ENCODE assay signal across 8 cellular contexts in the genomic region with DNA sequence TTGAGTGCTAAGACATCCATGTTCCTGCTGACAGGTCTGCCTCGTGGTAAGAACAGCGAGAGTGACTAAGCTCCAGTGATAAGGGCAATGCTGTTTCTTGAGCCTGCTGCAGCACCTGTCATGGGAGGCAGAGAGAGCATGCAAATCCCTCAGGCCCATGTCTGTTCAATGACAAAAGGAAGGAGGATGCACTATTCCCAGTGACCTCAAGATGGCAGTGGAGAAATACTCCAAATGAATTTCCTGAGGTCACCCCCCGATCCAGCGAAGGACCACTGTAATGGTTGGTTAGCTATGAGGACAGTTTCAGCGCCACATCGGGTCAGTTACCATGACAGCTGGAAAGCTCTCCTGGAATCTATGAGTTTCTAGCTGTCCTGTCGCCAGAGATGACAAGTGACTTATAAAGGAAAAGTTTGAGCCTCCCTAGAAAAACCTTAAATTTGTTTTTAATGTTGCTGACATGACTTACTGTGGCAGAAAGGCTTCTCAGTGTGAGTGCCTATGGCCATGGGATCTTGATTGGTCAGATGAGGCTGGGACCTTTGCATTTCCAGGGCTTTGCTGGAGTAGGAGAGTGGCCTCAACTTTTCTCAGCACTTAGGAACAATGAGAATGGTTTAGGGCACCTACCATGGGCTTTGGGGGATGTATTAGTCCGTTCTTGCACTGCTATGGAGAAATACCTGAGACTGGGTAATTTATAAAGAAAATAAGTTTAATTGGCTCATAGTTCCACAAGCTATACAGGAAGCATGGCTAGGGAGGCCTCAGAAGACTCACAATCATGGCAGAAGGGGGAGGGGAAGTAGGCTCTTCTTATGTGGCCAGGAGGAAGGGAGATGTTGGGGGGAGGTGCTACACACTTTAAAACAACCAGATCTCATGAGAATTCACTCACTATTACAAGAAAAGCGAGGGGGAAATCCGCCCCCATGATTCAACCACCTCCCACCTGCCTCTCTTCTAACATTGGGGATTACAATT.
DNase-seq lines count a peak whose midpoint lies in the region; ATAC-seq, FAIRE-seq and TF ChIP-seq lines count a peak whose summit lies in the region.

No MANE protein-coding gene starts in this region.

- FAIRE-seq in GM12892 (lab: Jason Lieb, UNC), result peak; percentile 82

- no peaks in the 10 kb centered on the region for H3K27me3 ChIP-seq in gastroesophageal sphincter

- no peak overlapping the region for H3K4me3 Mint-ChIP-seq in progenitor cell of endocrine pancreas (ENCODE audit: low read depth)

- H3K27ac ChIP-seq in gastroesophageal sphincter, result no peak overlapping the region

- TF ChIP-seq CTCF in AG09319 (IDR thresholded peaks at IDR 0.05; ENCODE audit: low read depth, low read length) (peak; percentile 76), gastroesophageal sphincter (IDR thresholded peaks at IDR 0.05) (peak; percentile 35 to 77 (median 48)), progenitor cell of endocrine pancreas (IDR thresholded peaks at IDR 0.05; ENCODE audit: unreplicated experiment) (peak; percentile 69)

- H3K27ac Mint-ChIP-seq in progenitor cell of endocrine pancreas, result no peak overlapping the region

- peaks cover 2% of the 10 kb centered on the region for H3K4me1 Mint-ChIP-seq in progenitor cell of endocrine pancreas (ENCODE audit: low read depth)

- no peak for TF ChIP-seq EP300 in gastroesophageal sphincter (IDR thresholded peaks at IDR 0.05)

- no peaks in the 10 kb centered on the region for H3K9me3 ChIP-seq in gastroesophageal sphincter

- TF ChIP-seq POLR2A in GM12892 (IDR thresholded peaks at IDR 0.05; ENCODE audit: low read depth, low read length) (no peak), gastroesophageal sphincter (IDR thresholded peaks at IDR 0.05) (no peak)

- peaks cover 0 to 8% (median 0%) of the 10 kb centered on the region in 3 donors for H3K4me1 ChIP-seq in gastroesophageal sphincter

- WGBS in gastroesophageal sphincter (ENCODE audit: low coverage in 1 of 2), 2 donors, result 27 to 29% methylated on average over 7 to 10 of the region's 10 CpGs

- DNase-seq in AG09319 (ENCODE audit: extremely low read depth, low read depth) (no peak), GM12892 (ENCODE audit: insufficient read length) (no peak), NCI-H460 (ENCODE audit: extremely low read depth, low read depth) (peak; percentile 54), progenitor cell of endocrine pancreas (ENCODE audit: low spot score, unreplicated experiment) (peak; percentile 50), SKM-1 treated with dmso at 0.1 percent for 144 hours (lab: John Stamatoyannopoulos, UW; ENCODE audit: unreplicated experiment) (no peak)
- DNase-seq in activated CD8-positive, alpha-beta memory T cell treated with anti-CD3 and anti-CD28 coated beads, Interleukin-2, amount 50 U/mL, for 48 hours, result peak; percentile 52

- H3K9me3 Mint-ChIP-seq in progenitor cell of endocrine pancreas (ENCODE audit: low read depth), result no peaks in the 10 kb centered on the region

- no peaks in the 10 kb centered on the region for H3K36me3 ChIP-seq in gastroesophageal sphincter

- peak; percentile 87 for ATAC-seq in HG03354 (IDR thresholded peaks at IDR 0.05; ENCODE audit: poor library complexity, severe bottlenecking, unreplicated experiment)
- ATAC-seq in gastroesophageal sphincter, result peak; percentile 34

- H3K27me3 Mint-ChIP-seq in progenitor cell of endocrine pancreas, result peaks cover 21% of the 10 kb centered on the region

- H3K36me3 Mint-ChIP-seq in progenitor cell of endocrine pancreas (ENCODE audit: insufficient read depth), result no peaks in the 10 kb centered on the region

- no peak overlapping the region for H3K4me3 ChIP-seq in gastroesophageal sphincter

Comparison
In these comparisons a context has a peak if more than half of its experiments do, and no peak if none do; other contexts are left out.
1. DNase-seq: peak in NCI-H460 (single experiment), activated CD8-positive, alpha-beta memory T cell treated with anti-CD3 and anti-CD28 coated beads, Interleukin-2, amount 50 U/mL, for 48 hours (single experiment) and progenitor cell of endocrine pancreas (single experiment); none in AG09319 (single experiment), GM12892 (single experiment) and SKM-1 treated with dmso at 0.1 percent for 144 hours (single experiment).
2. Peak in every context shown above with its lines, with median percentiles within 50 percentile points of each other: CTCF ChIP-seq.